13 cellular contexts compared by ENCODE assay signal in the genomic region with DNA sequence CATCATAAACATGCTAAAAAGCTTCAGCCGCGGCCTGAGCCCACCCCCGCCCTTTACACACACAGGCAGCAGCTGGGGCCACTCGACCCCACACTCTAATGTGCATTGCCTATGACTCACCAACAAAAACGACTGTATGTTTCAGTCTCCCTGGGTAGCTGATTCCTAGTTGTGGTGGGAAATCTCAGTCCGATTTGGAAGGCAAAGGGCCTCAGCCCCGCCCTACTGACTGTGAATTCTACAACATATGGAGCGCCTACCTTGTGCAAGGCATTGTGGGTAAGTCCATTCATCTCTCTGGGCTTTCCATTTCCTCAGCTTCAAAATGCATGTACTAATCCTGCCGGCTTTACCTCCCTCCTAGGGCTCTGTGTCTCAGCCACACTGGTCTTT.
DNase-seq lines count a peak whose midpoint lies in the region; ATAC-seq, FAIRE-seq and TF ChIP-seq lines count a peak whose summit lies in the region.
"Had no signal": no experiment of that assay in that cellular context is flagged by ENCODE, and none has a peak within 500 bp of the region (broad histone marks: within the 10 kb centered on the region; RNA-seq: fewer than 3 reads in every experiment).

No MANE protein-coding gene starts in this region.

- H3K4me3 ChIP-seq in astrocyte of the spinal cord (ENCODE audit: low read depth, low read length) (no peak overlapping the region), lower lobe of right lung (no peak overlapping the region)
- H3K4me3 ChIP-seq: suprapubic skin had no signal

- no peak overlapping the region for H3K27ac ChIP-seq in lower lobe of right lung
- H3K27ac ChIP-seq: neutrophil, suprapubic skin had no signal

- no peak for TF ChIP-seq POLR2A in GM12891 (IDR thresholded peaks at IDR 0.05; ENCODE audit: low read depth, low read length)

- peaks cover 6% of the 10 kb centered on the region for H3K4me1 ChIP-seq in lower lobe of right lung

- no peaks in the 10 kb centered on the region for H3K9me3 ChIP-seq in lower lobe of right lung
- H3K9me3 ChIP-seq: neutrophil, suprapubic skin had no signal

- in situ Hi-C loops in astrocyte of the spinal cord (cut with HindIII; ENCODE audit: low sequenced_read_pairs) = no loop called here

- H3K27me3 ChIP-seq in lower lobe of right lung (ENCODE audit: low read depth) = no peaks in the 10 kb centered on the region
- H3K27me3 ChIP-seq: neutrophil, suprapubic skin had no signal

- intact Hi-C loops in lower lobe of right lung (cut with DNase I) = no loop called here

- DNase-seq in DMS153 (lab: John Stamatoyannopoulos, UW) = peak; percentile 36
- DNase-seq in HuH-7 (ENCODE audit: low spot score) = peak; percentile 13
- DNase-seq in astrocyte of the spinal cord (ENCODE audit: low read depth, low spot score) = peak; percentile 64
- DNase-seq in lower lobe of right lung = no peak
- DNase-seq in NCI-H2029 treated with DMSO at 0.1 percent for 48 hours (lab: John Stamatoyannopoulos, UW) = no peak
- DNase-seq in NCI-H2196 treated with DMSO at 0.1 percent for 48 hours (lab: John Stamatoyannopoulos, UW; ENCODE audit: unreplicated experiment) = no peak
- DNase-seq in stimulated activated CD4-positive, alpha-beta T cell treated with anti-CD3 and anti-CD28 coated beads, Interleukin-2, amount 100 ng/mL, for 24 hours = no peak
- no peak for DNase-seq in GM12891 (ENCODE audit: insufficient read length, low spot score)
- DNase-seq: activated CD4-positive, CD25-positive, alpha-beta regulatory T cell; activated effector memory CD4-positive, alpha-beta T cell treated with anti-CD3 and anti-CD28 coated beads, Interleukin-2, amount 50 U/mL, for 16 hours; CD4-positive, CD25-positive, alpha-beta regulatory T cell had no signal

- no peak for FAIRE-seq in GM12891 (lab: Jason Lieb, UNC)

- H3K36me3 ChIP-seq in lower lobe of right lung = no peaks in the 10 kb centered on the region
- H3K36me3 ChIP-seq: neutrophil, suprapubic skin had no signal

- TF ChIP-seq CTCF in astrocyte of the spinal cord (IDR thresholded peaks at IDR 0.05; ENCODE audit: low read depth, low read length) (no peak), lower lobe of right lung (IDR thresholded peaks at IDR 0.05) (no peak)

- ATAC-seq in lower lobe of right lung = peak; percentile 34 to 60

TF ChIP-seq in GM12891, 5 proteins besides CTCF, POLR2A, EP300 and RAD21:
- TF ChIP-seq SPI1 (IDR thresholded peaks at IDR 0.05; ENCODE audit: low read depth, low read length) (no peak), TAF1 (IDR thresholded peaks at IDR 0.05; ENCODE audit: low read depth, low read length) (no peak), PAX5 (IDR thresholded peaks at IDR 0.05; ENCODE audit: insufficient read depth, low read length, severe bottlenecking) (no peak), POU2F2 (IDR thresholded peaks at IDR 0.05; ENCODE audit: low read depth, low read length) (no peak), POLR2AphosphoS5 (IDR thresholded peaks at IDR 0.05; ENCODE audit: low read depth, low read length) (no peak)

Comparison
In these comparisons a context has a peak if more than half of its experiments do, and no peak if none do; other contexts are left out.
1. DNase-seq: peak in DMS153 (single experiment), HuH-7 (single experiment) and astrocyte of the spinal cord (single experiment); none in lower lobe of right lung (single experiment), NCI-H2029 treated with DMSO at 0.1 percent for 48 hours (single experiment), NCI-H2196 treated with DMSO at 0.1 percent for 48 hours (single experiment), stimulated activated CD4-positive, alpha-beta T cell treated with anti-CD3 and anti-CD28 coated beads, Interleukin-2, amount 100 ng/mL, for 24 hours (0 of 2) and GM12891 (single experiment).